34 cellular contexts compared by ENCODE assay signal in genomic region chr14:45742187-45742586, GRCh38.
"Had no signal": no experiment of that assay in that cellular context is flagged by ENCODE, and none has a peak within 500 bp of the region (broad histone marks: within the 10 kb centered on the region; RNA-seq: fewer than 3 reads in every experiment).

No MANE protein-coding gene starts in this region.

- H3K36me3 ChIP-seq: MG63 had no signal

- DNase-seq: Karpas-422, Kasumi-1, MG63, MM.1S, MV-4-11, NCI-H1048, NCI-H1092, NCI-H1092 treated with DMSO at 0.1 percent for 48 hours, NCI-H1105, NCI-H1105 treated with DMSO at 0.1 percent for 48 hours, NCI-H1417, NCI-H1417 treated with DMSO at 0.1 percent for 48 hours, NCI-H1436, NCI-H1436 treated with DMSO at 0.1 percent for 48 hours, NCI-H146, NCI-H1694, NCI-H1694 treated with DMSO at 0.1 percent for 48 hours, NCI-H187, NCI-H187 treated with DMSO at 0.1 percent for 48 hours, NCI-H1930, NCI-H2029, NCI-H2029 treated with DMSO at 0.1 percent for 48 hours, NCI-H2081, NCI-H2081 treated with DMSO at 0.1 percent for 48 hours, NCI-H2107, NCI-H2171, NCI-H2171 treated with DMSO at 0.1 percent for 48 hours, NCI-H2227 treated with DMSO at 0.1 percent for 48 hours, NCI-H226, NCI-H345, NCI-H446, NCI-H446 treated with DMSO at 0.1 percent for 48 hours, NCI-H510A, NCI-H510A treated with DMSO at 0.1 percent for 48 hours had no signal

- H3K27me3 ChIP-seq: MG63 had no signal

- H3K9me3 ChIP-seq: MG63 had no signal

- H3K4me3 ChIP-seq: MG63 had no signal
